8 cellular contexts compared by ENCODE assay signal in genomic region chr6:100657678-100658330, GRCh38.
DNase-seq lines count a peak whose midpoint lies in the region; ATAC-seq and TF ChIP-seq lines count a peak whose summit lies in the region.

No MANE protein-coding gene starts in this region.

- no peak overlapping the region for H3K4me2 ChIP-seq in MM.1S (ENCODE audit: low read depth, low read length)

- in situ Hi-C loops in SK-MEL-5 (cut with HindIII; ENCODE audit: low pct_unique_long_range_greater_than_20kb, low sequenced_read_pairs): no loop called here

- no peak overlapping the region for H2AFZ ChIP-seq in MM.1S (ENCODE audit: low read length)

- no peak overlapping the region for H3K9ac ChIP-seq in MM.1S (ENCODE audit: low read length)

- DNase-seq in AG08395 (ENCODE audit: low spot score) (peak; percentile 3), MM.1S (peak; percentile 45), SK-MEL-5 (ENCODE audit: low read depth, low spot score) (peak; percentile 54), kidney epithelial cell (ENCODE audit: low read depth) (no peak), AG20443 (ENCODE audit: low spot score) (no peak), HPDE6-E6E7 (ENCODE audit: extremely low spot score) (no peak)
- no peak for DNase-seq in stimulated activated naive CD8-positive, alpha-beta T cell treated with anti-CD3 and anti-CD28 coated beads, Interleukin-15, Interleukin-2, amounts not matched to agents 100 U/mL and 50 U/mL, for 24 hours

- ATAC-seq in GM18907 (IDR thresholded peaks at IDR 0.05; ENCODE audit: unreplicated experiment): peak; percentile 59
- ATAC-seq in stimulated activated naive CD8-positive, alpha-beta T cell treated with anti-CD3 and anti-CD28 coated beads, Interleukin-15, Interleukin-2, amounts not matched to agents 100 U/mL and 50 U/mL, for 24 hours: no peak

- no peaks in the 10 kb centered on the region; the same call in 1 of the 2 replicates for H3K36me3 ChIP-seq in MM.1S (replicated peaks; ENCODE audit: insufficient read depth, low read length)
- no peaks in the 10 kb centered on the region for H3K36me3 ChIP-seq in kidney epithelial cell (ENCODE audit: control insufficient read depth, insufficient read depth, low read length)

- no peaks in the 10 kb centered on the region for H3F3A ChIP-seq in MM.1S (ENCODE audit: insufficient read depth, low read length)

- H3K27ac ChIP-seq in MM.1S (ENCODE audit: low read length): no peak overlapping the region

- H3K27me3 ChIP-seq in MM.1S (replicated peaks; ENCODE audit: insufficient read depth, low read length) (no peaks in the 10 kb centered on the region), kidney epithelial cell (ENCODE audit: control insufficient read depth, insufficient read depth, low read length) (no peaks in the 10 kb centered on the region)

- no peaks in the 10 kb centered on the region for H3K9me3 ChIP-seq in MM.1S (replicated peaks; ENCODE audit: insufficient read depth, low read length)

- H3K4me3 ChIP-seq in MM.1S (ENCODE audit: low read length) (no peak overlapping the region), kidney epithelial cell (ENCODE audit: low read depth, low read length) (no peak overlapping the region)

- H3K4me1 ChIP-seq in MM.1S (ENCODE audit: low read length): peaks cover 2% of the 10 kb centered on the region

- H4K20me1 ChIP-seq in MM.1S (ENCODE audit: insufficient read depth, low read length): no peaks in the 10 kb centered on the region

- H3K79me2 ChIP-seq in MM.1S (ENCODE audit: low read length): no peaks in the 10 kb centered on the region

- H3K9me2 ChIP-seq in MM.1S (replicated peaks; ENCODE audit: insufficient read depth, low read length): no peaks in the 10 kb centered on the region

- TF ChIP-seq CTCF in MM.1S (IDR thresholded peaks at IDR 0.05; ENCODE audit: low read length): peak; percentile 70
- TF ChIP-seq CTCF in kidney epithelial cell (IDR thresholded peaks at IDR 0.05; ENCODE audit: insufficient read depth, low read length, poor library complexity, severe bottlenecking): peak; percentile 41

Comparison
In these comparisons a context has a peak if more than half of its experiments do, and no peak if none do; other contexts are left out.
1. DNase-seq: peak in AG08395 (single experiment), MM.1S (single experiment) and SK-MEL-5 (single experiment); none in kidney epithelial cell (single experiment), AG20443 (single experiment), HPDE6-E6E7 (single experiment) and stimulated activated naive CD8-positive, alpha-beta T cell treated with anti-CD3 and anti-CD28 coated beads, Interleukin-15, Interleukin-2, amounts not matched to agents 100 U/mL and 50 U/mL, for 24 hours (single experiment).